In the genomic region with DNA sequence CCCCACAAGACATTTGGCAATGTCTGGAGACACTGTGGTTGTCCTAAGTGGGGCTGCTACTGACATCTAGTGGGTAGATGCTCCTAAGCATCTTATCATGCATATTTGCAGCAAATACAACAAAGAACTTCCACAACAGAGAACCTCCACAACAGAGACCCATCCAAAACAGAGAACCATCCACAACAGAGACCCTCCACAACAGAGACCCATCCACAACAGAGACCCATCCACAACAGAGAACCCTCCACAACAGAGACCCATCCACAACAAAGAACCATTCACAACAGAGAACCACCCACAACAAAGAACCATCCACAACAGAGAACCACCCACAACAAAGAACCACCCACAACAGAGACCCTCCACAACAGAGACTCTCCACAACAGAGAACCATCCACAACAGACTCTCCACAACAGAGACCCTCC, we compare ENCODE assay signal across 9 cellular contexts. TPM values are rescaled to one million over a fixed set of nuclear protein-coding genes. Genes with fewer than 3 reads are reported as not detected.
DNase-seq lines count a peak whose midpoint lies in the region; FAIRE-seq and TF ChIP-seq lines count a peak whose summit lies in the region.
"Had no signal": no experiment of that assay in that cellular context is flagged by ENCODE, and none has a peak within 500 bp of the region (broad histone marks: within the 10 kb centered on the region; RNA-seq: fewer than 3 reads in every experiment).

No MANE protein-coding gene starts in this region.

- H3K9ac ChIP-seq in NT2/D1 (ENCODE audit: insufficient read length, low read depth) = no peak overlapping the region
- H3K9ac ChIP-seq in astrocyte (ENCODE audit: low read length) = peak overlapping the region; percentile 23

- H3K27me3 Mint-ChIP-seq in astrocyte (ENCODE audit: low read depth, unreplicated experiment) = no peaks in the 10 kb centered on the region

- intact Hi-C loops in left ventricle myocardium inferior (cut with micrococcal nuclease) (no loop called here), sigmoid colon (cut with DNase I) (no loop called here)

- no peak overlapping the region for H3K4me3 Mint-ChIP-seq in astrocyte (ENCODE audit: unreplicated experiment)

- H3K27me3 ChIP-seq in left ventricle myocardium inferior (ENCODE audit: low read depth) = no peaks in the 10 kb centered on the region
- H3K27me3 ChIP-seq in right atrium auricular region = no peaks in the 10 kb centered on the region
- H3K27me3 ChIP-seq in NT2/D1 (ENCODE audit: insufficient read depth, insufficient read length) = no peaks in the 10 kb centered on the region
- no peaks in the 10 kb centered on the region for H3K27me3 ChIP-seq in astrocyte (ENCODE audit: insufficient read depth, low read length)
- H3K27me3 ChIP-seq in sigmoid colon = no peaks in the 10 kb centered on the region

- peaks cover 10% of the 10 kb centered on the region for H3K4me1 Mint-ChIP-seq in astrocyte (ENCODE audit: low read depth, unreplicated experiment)

- H3K27ac ChIP-seq in left ventricle myocardium inferior (replicated peaks) (no peak overlapping the region), right atrium auricular region (no peak overlapping the region), astrocyte (ENCODE audit: low read depth, low read length) (no peak overlapping the region), sigmoid colon (no peak overlapping the region)

- no peak for TF ChIP-seq EP300 in sigmoid colon (IDR thresholded peaks at IDR 0.05)

- TF ChIP-seq CTCF in left ventricle myocardium inferior (IDR thresholded peaks at IDR 0.05; ENCODE audit: borderline replicate concordance) (peak; percentile 52), right atrium auricular region (IDR thresholded peaks at IDR 0.05) (peak in 1 of 2 donors; percentile 46), astrocyte (IDR thresholded peaks at IDR 0.05; ENCODE audit: insufficient read depth, low read depth, low read length) (peak; percentile 48), sigmoid colon (IDR thresholded peaks at IDR 0.05) (no peak)

- H2AFZ ChIP-seq in astrocyte (ENCODE audit: low read depth, low read length) = no peak overlapping the region

- peaks cover 83% of the 10 kb centered on the region for H3K36me3 ChIP-seq in left ventricle myocardium inferior
- H3K36me3 ChIP-seq in right atrium auricular region = peaks cover 54% of the 10 kb centered on the region
- H3K36me3 ChIP-seq in NT2/D1 (ENCODE audit: insufficient read depth, insufficient read length, low read length) = peaks cover 36% of the 10 kb centered on the region
- H3K36me3 ChIP-seq in astrocyte (ENCODE audit: insufficient read depth, low read length) = peaks cover 10% of the 10 kb centered on the region
- H3K36me3 ChIP-seq in sigmoid colon = peaks cover 5 to 85% (median 43%) of the 10 kb centered on the region in 4 donors

- H3K9me3 ChIP-seq in left ventricle myocardium inferior (replicated peaks) (no peaks in the 10 kb centered on the region), right atrium auricular region (no peaks in the 10 kb centered on the region), NT2/D1 (ENCODE audit: insufficient read depth, low read length) (no peaks in the 10 kb centered on the region), astrocyte (ENCODE audit: insufficient read depth, low read depth, low read length) (no peaks in the 10 kb centered on the region), sigmoid colon (no peaks in the 10 kb centered on the region)

- FAIRE-seq in astrocyte (lab: Jason Lieb, UNC) (no peak), RCC 7860 (lab: Jason Lieb, UNC) (no peak)
- FAIRE-seq: islet of Langerhans had no signal

- no peak for TF ChIP-seq POLR2A in sigmoid colon (IDR thresholded peaks at IDR 0.05)

- H4K20me1 ChIP-seq in astrocyte (ENCODE audit: insufficient read depth, low read length) = peaks cover 13% of the 10 kb centered on the region

- peaks cover 24% of the 10 kb centered on the region for H3K36me3 Mint-ChIP-seq in astrocyte (ENCODE audit: low read depth, unreplicated experiment)

- H3K4me2 ChIP-seq in astrocyte (ENCODE audit: low read length) = no peak overlapping the region

- no peaks in the 10 kb centered on the region for H3K4me1 ChIP-seq in left ventricle myocardium inferior
- no peaks in the 10 kb centered on the region for H3K4me1 ChIP-seq in right atrium auricular region
- no peaks in the 10 kb centered on the region for H3K4me1 ChIP-seq in NT2/D1 (ENCODE audit: insufficient read depth, insufficient read length)
- H3K4me1 ChIP-seq in astrocyte (ENCODE audit: insufficient read depth, low read length) = no peaks in the 10 kb centered on the region
- no peaks in the 10 kb centered on the region for H3K4me1 ChIP-seq in sigmoid colon

- H3K79me2 ChIP-seq in astrocyte (ENCODE audit: insufficient read depth, low read length) = no peaks in the 10 kb centered on the region

- H3K4me3 ChIP-seq in left ventricle myocardium inferior (no peak overlapping the region), right atrium auricular region (no peak overlapping the region), NT2/D1 (ENCODE audit: insufficient read length, low read depth) (no peak overlapping the region), astrocyte (ENCODE audit: insufficient read depth, low read depth, low read length) (no peak overlapping the region), sigmoid colon (no peak overlapping the region)

- no peaks in the 10 kb centered on the region for H3K9me3 Mint-ChIP-seq in astrocyte (ENCODE audit: unreplicated experiment)

- no peak for DNase-seq in left ventricle myocardium inferior
- DNase-seq in right atrium auricular region (ENCODE audit: low spot score) = no peak
- peak; percentile 44 for DNase-seq in NT2/D1 (ENCODE audit: low read depth, low spot score)
- peak; percentile 26 for DNase-seq in astrocyte (ENCODE audit: low read depth)
- peak; percentile 6 for DNase-seq in kidney glomerular epithelial cell (lab: John Stamatoyannopoulos, UW)
- DNase-seq in NCI-H2107 (lab: John Stamatoyannopoulos, UW) = no peak
- no peak for DNase-seq in RCC 7860 (ENCODE audit: low spot score)
- no peak for DNase-seq in sigmoid colon

- H3K27ac Mint-ChIP-seq in astrocyte (ENCODE audit: unreplicated experiment) = no peak overlapping the region

RNA-seq across cellular contexts. Expression of a gene that starts 32.8 kb away (rescaled TPM):
- total RNA-seq in left ventricle myocardium inferior = 39.2 TPM
- total RNA-seq in right atrium auricular region = 10 to 100 TPM; 21.7 to 23.5 TPM
- total RNA-seq in astrocyte = 56.0 and 57.0 TPM in 2 replicates
- 10 to 100 TPM; 16.9 to 26.2 (median 24.5) TPM for total RNA-seq in sigmoid colon
- 10 to 100 TPM; 57.7 to 70.3 (median 65.7) TPM for polyA plus RNA-seq in sigmoid colon

RNA-seq across cellular contexts. Expression of a gene that starts 33.0 kb away (rescaled TPM):
- total RNA-seq in left ventricle myocardium inferior = 686 TPM
- total RNA-seq in right atrium auricular region = 1,000 to 10,000 TPM in 1 of 2 donors, 100 to 1,000 TPM in 1; 846 to 1,378 TPM
- total RNA-seq in astrocyte = 1,209 and 1,259 TPM in 2 replicates
- total RNA-seq in sigmoid colon = 1,000 to 10,000 TPM; 1,773 to 4,392 (median 3,675) TPM
- 1,000 to 10,000 TPM; 3,565 to 4,971 (median 3,954) TPM for polyA plus RNA-seq in sigmoid colon

RNA-seq across cellular contexts. Expression of a gene that starts 41.5 kb away (rescaled TPM):
- total RNA-seq in left ventricle myocardium inferior (not detected), right atrium auricular region (not detected), astrocyte (not detected in 2 replicates), sigmoid colon (not detected)
- not detected for polyA plus RNA-seq in sigmoid colon

RNA-seq across cellular contexts. Expression of a gene that starts 46.1 kb away (rescaled TPM):
- 17.9 TPM for total RNA-seq in left ventricle myocardium inferior
- 10 to 100 TPM; 12.8 to 17.2 TPM for total RNA-seq in right atrium auricular region
- 10.2 and 11.2 TPM in 2 replicates for total RNA-seq in astrocyte
- total RNA-seq in sigmoid colon = 10 to 100 TPM; 15.1 to 32.1 (median 23.6) TPM
- polyA plus RNA-seq in sigmoid colon = 10 to 100 TPM in 2 of 3 donors, 1 to 10 TPM in 1; 7.8 to 12.7 (median 11.2) TPM

Comparison
In these comparisons a context has a peak if more than half of its experiments do, and no peak if none do; other contexts are left out.
1. DNase-seq: peak in NT2/D1 (single experiment), astrocyte (single experiment) and kidney glomerular epithelial cell (single experiment); none in left ventricle myocardium inferior (single experiment), right atrium auricular region (single experiment), NCI-H2107 (single experiment), RCC 7860 (single experiment) and sigmoid colon (single experiment).
2. CTCF ChIP-seq: peak in left ventricle myocardium inferior (single experiment) and astrocyte (single experiment); none in sigmoid colon (0 of 4).